In genomic region chr1:151047591-151047924, GRCh38 we compare ENCODE assay signal across 8 cellular contexts. TPM values are rescaled to one million over a fixed set of nuclear protein-coding genes. Genes with fewer than 3 reads are reported as not detected.
DNase-seq lines count a peak whose midpoint lies in the region; ATAC-seq and TF ChIP-seq lines count a peak whose summit lies in the region.

C1orf56 (plus strand) TSS chr1:151047751; CDS start chr1:151047848, 97 bp downstream.

- no peaks in the 10 kb centered on the region for H3K9me3 Mint-ChIP-seq in natural killer cell treated with Interleukin-12 subunit alpha and Interleukin-12 subunit beta and Interleukin-15 and Interleukin-18, amount 100 ng/mL, for 72 hours

- no TSS peak for BruUV-seq in PC-3 (replicated peaks; lab: Mats Ljungman, UMichigan)

- no peaks in the 10 kb centered on the region for H3K79me2 ChIP-seq in PC-3 (ENCODE audit: low read length)

- H4K20me1 ChIP-seq in PC-3 (ENCODE audit: low read length), result no peaks in the 10 kb centered on the region

- intact Hi-C loops in PC-3 (cut with micrococcal nuclease), result loop anchor here (5.0 kb wide), 1 partner anchor 40 kb away; the partner anchor contains the start of genes MINDY1 and PRUNE1
- intact Hi-C loops in upper lobe of right lung (cut with DNase I), result no loop called here

- H3K4me2 ChIP-seq in PC-3 (ENCODE audit: low read length), result peak within 1 kb of the TSS; percentile 93

- H3K9me2 ChIP-seq in PC-3 (replicated peaks; ENCODE audit: low read length), result no peaks in the 10 kb centered on the region

- H3K4me1 Mint-ChIP-seq in natural killer cell treated with Interleukin-12 subunit alpha and Interleukin-12 subunit beta and Interleukin-15 and Interleukin-18, amount 100 ng/mL, for 72 hours (ENCODE audit: low read depth in 2 of 2), result peaks cover 36 to 42% of the 10 kb centered on the region in 2 donors

- H3K27me3 Mint-ChIP-seq in natural killer cell treated with Interleukin-12 subunit alpha and Interleukin-12 subunit beta and Interleukin-15 and Interleukin-18, amount 100 ng/mL, for 72 hours, result no peaks in the 10 kb centered on the region

- CTCF ChIA-PET in AG04450 (lab: Charles Lee) (interaction anchor here (0.6 to 1.9 kb wide), 8 partner anchors 9 to 397 kb away, joined by 3 to 8 read pairs (median 4); partner anchors contain the start of genes CDC42SE1 and MINDY1), PC-3 (lab: Charles Lee) (interaction anchor here (0.5 to 1.1 kb wide), 5 partner anchors 10 to 861 kb away, joined by 3 to 4 read pairs (median 4); partner anchors contain the start of gene CDC42SE1)

- H3K36me3 Mint-ChIP-seq in natural killer cell treated with Interleukin-12 subunit alpha and Interleukin-12 subunit beta and Interleukin-15 and Interleukin-18, amount 100 ng/mL, for 72 hours, result peaks cover 9% of the 10 kb centered on the region

- no peak for TF ChIP-seq CTCF in AG04450 (IDR thresholded peaks at IDR 0.05; ENCODE audit: low read depth, low read length)
- TF ChIP-seq CTCF in HL-60 (IDR thresholded peaks at IDR 0.05; ENCODE audit: insufficient read depth, low read length), result no peak
- TF ChIP-seq CTCF in PC-3 (conservative IDR thresholded peaks at IDR 0.05; ENCODE audit: low read depth, low read length), result no peak
- TF ChIP-seq CTCF in fibroblast of villous mesenchyme (IDR thresholded peaks at IDR 0.05; ENCODE audit: insufficient read depth, low read depth, low read length), result no peak
- no peak for TF ChIP-seq CTCF in upper lobe of right lung (IDR thresholded peaks at IDR 0.05)

- DNase-seq in AG04450 (ENCODE audit: low read depth, low spot score) (no peak), HL-60 (ENCODE audit: low read depth in 1 of 2, low spot score in 1 of 2) (no peak), PC-3 (peak; percentile 76), activated gamma-delta T cell treated with Interleukin-2 at 50 U/mL for 16 hours (peak; percentile 65), fibroblast of villous mesenchyme (ENCODE audit: low read depth) (peak; percentile 74), upper lobe of right lung (peak; percentile 84)
- peak; percentile 80 for DNase-seq in natural killer cell treated with Interleukin-12 subunit alpha and Interleukin-12 subunit beta and Interleukin-15 and Interleukin-18, amount 100 ng/mL, for 72 hours (ENCODE audit: low spot score)

- no peaks in the 10 kb centered on the region for H3K27me3 ChIP-seq in AG04450 (ENCODE audit: control insufficient read depth, insufficient read depth, low read length)
- H3K27me3 ChIP-seq in HL-60 (ENCODE audit: insufficient read depth, poor library complexity, severe bottlenecking), result peaks cover 7% of the 10 kb centered on the region
- H3K27me3 ChIP-seq in PC-3 (ENCODE audit: low read length), result no peaks in the 10 kb centered on the region
- no peaks in the 10 kb centered on the region for H3K27me3 ChIP-seq in upper lobe of right lung

- H3F3A ChIP-seq in PC-3 (ENCODE audit: low read length, unreplicated experiment), result peaks cover 6% of the 10 kb centered on the region

- H3K27ac ChIP-seq in AG04450 (ENCODE audit: low read depth, low read length) (peak within 1 kb of the TSS; percentile 68), HL-60 (replicated peaks) (no peak within 1 kb of the TSS), PC-3 (ENCODE audit: low read length) (peak within 1 kb of the TSS; percentile 12), upper lobe of right lung (peak within 1 kb of the TSS; percentile 83)

- H2AFZ ChIP-seq in PC-3 (ENCODE audit: low read length), result peak within 1 kb of the TSS; percentile 90

- H3K4me1 ChIP-seq in PC-3 (ENCODE audit: insufficient read depth, low read length) (peaks cover 12% of the 10 kb centered on the region), upper lobe of right lung (peaks cover 14% of the 10 kb centered on the region)

- POLR2A ChIA-PET in AG04450 (lab: Yijun Ruan, JAX), result interaction anchor here (0.6 to 3.2 kb wide), 4 partner anchors 10 to 390 kb away, joined by 3 to 24 read pairs (median 6); partner anchors contain the start of gene CDC42SE1
- POLR2A ChIA-PET in PC-3 (lab: Charles Lee; ENCODE audit: unreplicated experiment), result no interaction called here

- H3K9ac ChIP-seq in PC-3 (ENCODE audit: low read length), result peak within 1 kb of the TSS; percentile 69

- H3K4me3 ChIP-seq in AG04450 (ENCODE audit: low read depth, low read length) (peak within 1 kb of the TSS; percentile 78), HL-60 (replicated peaks; ENCODE audit: insufficient read depth, low read length) (peak within 1 kb of the TSS; percentile 63), PC-3 (ENCODE audit: low read length) (peak within 1 kb of the TSS; percentile 77), fibroblast of villous mesenchyme (ENCODE audit: low read depth, low read length) (peak within 1 kb of the TSS; percentile 84), upper lobe of right lung (peak within 1 kb of the TSS; percentile 92)

- H3K9me3 ChIP-seq in AG04450 (ENCODE audit: control insufficient read depth, insufficient read depth, low read length) (no peaks in the 10 kb centered on the region; the same call in 1 of the 2 replicates), PC-3 (ENCODE audit: low read length) (no peaks in the 10 kb centered on the region), upper lobe of right lung (no peaks in the 10 kb centered on the region)

- peak within 1 kb of the TSS; percentile 90 for H3K4me3 Mint-ChIP-seq in natural killer cell treated with Interleukin-12 subunit alpha and Interleukin-12 subunit beta and Interleukin-15 and Interleukin-18, amount 100 ng/mL, for 72 hours

- H3K27ac Mint-ChIP-seq in natural killer cell treated with Interleukin-12 subunit alpha and Interleukin-12 subunit beta and Interleukin-15 and Interleukin-18, amount 100 ng/mL, for 72 hours, result peak within 1 kb of the TSS; percentile 89 to 94

- ATAC-seq in GM18868 (IDR thresholded peaks at IDR 0.05; ENCODE audit: unreplicated experiment) (peak; percentile 53), PC-3 (peak; percentile 78), upper lobe of right lung (peak; percentile 88)
- ATAC-seq in natural killer cell treated with Interleukin-12 subunit alpha and Interleukin-12 subunit beta and Interleukin-15 and Interleukin-18, amount 100 ng/mL, for 72 hours, result peak; percentile 82 to 87

- H3K36me3 ChIP-seq in PC-3 (ENCODE audit: low read depth, low read length) (peaks cover 15% of the 10 kb centered on the region; the same call in 1 of the 2 replicates), upper lobe of right lung (peaks cover 21% of the 10 kb centered on the region)

RNA-seq across cellular contexts. Expression of gene C1orf56, which starts in this region (rescaled TPM):
- 1.3 and 1.9 TPM in 2 replicates for polyA plus RNA-seq in AG04450 (2011; rRNA removed)
- polyA minus RNA-seq in AG04450 (2011; rRNA and poly(A)+ RNA removed), result 0.74 and 1.8 TPM in 2 replicates
- 2.8 and 3.8 TPM in 2 replicates for total RNA-seq in PC-3 (2014; rRNA removed)
- total RNA-seq in fibroblast of villous mesenchyme, result 2.6 and 3.0 TPM in 2 replicates
- total RNA-seq in natural killer cell treated with Interleukin-12 subunit alpha and Interleukin-12 subunit beta and Interleukin-15 and Interleukin-18, amount 100 ng/mL, for 72 hours, result 1 to 10 TPM in 1 of 2 donors, under 1 TPM in 1; 0.95 to 1.1 TPM
- total RNA-seq in upper lobe of right lung, result 3.9 TPM

Comparison
In these comparisons a context has a peak if more than half of its experiments do, and no peak if none do; other contexts are left out.
1. DNase-seq: peak in PC-3 (single experiment), activated gamma-delta T cell treated with Interleukin-2 at 50 U/mL for 16 hours (single experiment), fibroblast of villous mesenchyme (single experiment), natural killer cell treated with Interleukin-12 subunit alpha and Interleukin-12 subunit beta and Interleukin-15 and Interleukin-18, amount 100 ng/mL, for 72 hours (single experiment) and upper lobe of right lung (single experiment); none in AG04450 (single experiment) and HL-60 (0 of 2).
2. Peak in every context shown above with its lines, with median percentiles within 50 percentile points of each other: H3K4me3 ChIP-seq and ATAC-seq.